In the genomic region with DNA sequence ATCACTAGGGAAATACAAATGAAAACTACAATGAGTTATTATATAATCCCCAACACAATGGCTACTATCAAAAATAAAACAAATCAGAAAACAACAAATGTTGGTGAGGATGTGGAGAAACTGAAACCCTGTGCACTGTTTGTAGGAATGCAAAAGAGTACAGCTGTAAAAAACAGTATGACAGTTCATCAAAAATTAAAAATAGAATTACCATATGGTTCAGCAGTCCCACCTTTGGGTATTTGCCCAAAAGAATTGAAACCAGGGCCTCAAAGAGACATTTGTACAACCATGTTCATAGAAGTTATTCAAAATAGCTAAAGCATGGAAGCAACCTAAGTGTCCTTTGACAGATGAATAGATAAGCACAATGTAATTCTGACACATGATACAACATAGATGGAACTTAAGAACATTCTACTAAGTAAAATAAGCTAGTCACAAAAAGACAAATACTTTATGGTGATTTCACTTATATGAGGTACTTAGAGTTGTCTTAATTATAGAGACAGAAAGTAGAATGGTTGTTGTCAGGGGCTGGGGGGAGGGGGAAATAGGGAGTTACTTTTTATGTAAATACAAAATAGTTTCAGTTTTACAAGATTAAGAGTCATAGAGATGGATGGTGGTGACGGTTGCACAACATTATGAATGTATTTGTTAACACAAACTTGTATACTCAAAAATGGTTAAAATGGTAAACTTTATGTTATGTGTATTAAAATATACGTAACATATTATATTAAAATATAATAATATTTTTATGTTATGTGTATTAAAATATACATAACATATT, we compare ENCODE assay signal across 24 cellular contexts.
DNase-seq lines count a peak whose midpoint lies in the region; ATAC-seq lines count a peak whose summit lies in the region.
"Had no signal": no experiment of that assay in that cellular context is flagged by ENCODE, and none has a peak within 500 bp of the region (broad histone marks: within the 10 kb centered on the region; RNA-seq: fewer than 3 reads in every experiment).

No MANE protein-coding gene starts in this region.

- no peak overlapping the region for H3K18ac ChIP-seq in mesenchymal stem cell (ENCODE audit: low read depth in 1 of 2, low read length in 2 of 2)

- no peak overlapping the region for H3K4me3 ChIP-seq in mesenchymal stem cell (ENCODE audit: insufficient read depth in 1 of 2, low read depth in 1 of 2, low read length in 2 of 2)
- H3K4me3 ChIP-seq: lung, upper lobe of right lung had no signal

- no peak overlapping the region for H2AK5ac ChIP-seq in mesenchymal stem cell (ENCODE audit: low read length, severe bottlenecking)

- H3K4ac ChIP-seq in mesenchymal stem cell (ENCODE audit: low read depth in 1 of 2, low read length in 2 of 2): no peak overlapping the region

- no peak overlapping the region for H3K23ac ChIP-seq in mesenchymal stem cell (ENCODE audit: low read length in 2 of 2)

- no peaks in the 10 kb centered on the region for H3K36me3 ChIP-seq in mesenchymal stem cell (ENCODE audit: control insufficient read depth in 1 of 2, insufficient read depth in 2 of 2, low read depth in 1 of 2, low read length in 2 of 2)
- H3K36me3 ChIP-seq: upper lobe of right lung had no signal

- no peak overlapping the region for H2BK120ac ChIP-seq in mesenchymal stem cell (ENCODE audit: low read depth, low read length)

- H2BK12ac ChIP-seq in mesenchymal stem cell (ENCODE audit: low read length in 2 of 2): no peak overlapping the region

- no peak overlapping the region for H2AFZ ChIP-seq in mesenchymal stem cell (ENCODE audit: low read depth, low read length)

- ATAC-seq in GM19328 (IDR thresholded peaks at IDR 0.05; ENCODE audit: unreplicated experiment) (peak; percentile 37), HG02798 (IDR thresholded peaks at IDR 0.05; ENCODE audit: poor library complexity, unreplicated experiment) (peak; percentile 53), HG03045 (IDR thresholded peaks at IDR 0.05; ENCODE audit: unreplicated experiment) (no peak)
- ATAC-seq: foreskin keratinocyte, T-helper 17 cell, upper lobe of right lung had no signal

- peak; percentile 44 for DNase-seq in OCI-M1 (lab: John Stamatoyannopoulos, UW)
- DNase-seq in mesenchymal stem cell: peak; percentile 5
- no peak for DNase-seq in GF-D8 (lab: John Stamatoyannopoulos, UW)
- no peak for DNase-seq in ecto neural progenitor cell (ENCODE audit: low spot score)
- DNase-seq: activated CD4-positive, alpha-beta T cell treated with anti-CD3 and anti-CD28 coated beads, Interleukin-2, amount 50 U/mL, for 4 hours; activated gamma-delta T cell; activated T-cell treated with anti-CD3 and anti-CD28 coated beads for 4 hours; AML-193; DMS79 treated with DMSO at 0.1 percent for 48 hours; foreskin keratinocyte; hypothalamus; NCI-H1694; NCI-H748 treated with DMSO at 0.1 percent for 48 hours; occipital lobe; retina; SIG-M5; stimulated activated CD4-positive, alpha-beta T cell treated with anti-CD3 and anti-CD28 coated beads, Interleukin-12 subunit alpha, Interleukin-12 subunit beta, amount 100 ng/mL, for 4 hours; T-helper 17 cell; upper lobe of right lung had no signal

- H3K79me1 ChIP-seq in mesenchymal stem cell (replicated peaks; ENCODE audit: low read length, poor library complexity, severe bottlenecking): no peaks in the 10 kb centered on the region

- no peak overlapping the region for H3K27ac ChIP-seq in mesenchymal stem cell (ENCODE audit: low read length, poor library complexity, severe bottlenecking)
- H3K27ac ChIP-seq: foreskin keratinocyte, upper lobe of right lung, VCaP had no signal

- H3K4me2 ChIP-seq in mesenchymal stem cell (ENCODE audit: low read length, poor library complexity, severe bottlenecking): no peak overlapping the region

- H4K91ac ChIP-seq in mesenchymal stem cell (ENCODE audit: low read length): no peak overlapping the region

- no peak overlapping the region for H2BK5ac ChIP-seq in mesenchymal stem cell (ENCODE audit: low read depth, low read length, poor library complexity, severe bottlenecking)

- H4K8ac ChIP-seq in mesenchymal stem cell (ENCODE audit: low read length): no peak overlapping the region

- no peaks in the 10 kb centered on the region for H3K4me1 ChIP-seq in mesenchymal stem cell (ENCODE audit: control insufficient read depth, insufficient read depth, low read depth, low read length)
- H3K4me1 ChIP-seq: foreskin keratinocyte, upper lobe of right lung had no signal

- no peak overlapping the region for H3K9ac ChIP-seq in mesenchymal stem cell (ENCODE audit: low read length)

- WGBS in mesenchymal stem cell: no CpG with 5 or more reads among the region's 2 CpGs

- H3K27me3 ChIP-seq in mesenchymal stem cell (ENCODE audit: control insufficient read depth in 1 of 2, insufficient read depth in 1 of 2, low read length in 2 of 2): no peaks in the 10 kb centered on the region
- H3K27me3 ChIP-seq: upper lobe of right lung had no signal

- peaks cover 12% of the 10 kb centered on the region for H3K9me3 ChIP-seq in mesenchymal stem cell (ENCODE audit: control insufficient read depth, low read length)
- H3K9me3 ChIP-seq: upper lobe of right lung had no signal

- H2BK15ac ChIP-seq in mesenchymal stem cell (ENCODE audit: low read depth, poor library complexity, severe bottlenecking): no peak overlapping the region

- no peak overlapping the region for H3K14ac ChIP-seq in mesenchymal stem cell (ENCODE audit: low read length in 2 of 2)

Comparison
In these comparisons a context has a peak if more than half of its experiments do, and no peak if none do; other contexts are left out.
1. DNase-seq: peak in OCI-M1 (single experiment) and mesenchymal stem cell (single experiment); none in GF-D8 (single experiment) and ecto neural progenitor cell (single experiment).